In the genomic region with DNA sequence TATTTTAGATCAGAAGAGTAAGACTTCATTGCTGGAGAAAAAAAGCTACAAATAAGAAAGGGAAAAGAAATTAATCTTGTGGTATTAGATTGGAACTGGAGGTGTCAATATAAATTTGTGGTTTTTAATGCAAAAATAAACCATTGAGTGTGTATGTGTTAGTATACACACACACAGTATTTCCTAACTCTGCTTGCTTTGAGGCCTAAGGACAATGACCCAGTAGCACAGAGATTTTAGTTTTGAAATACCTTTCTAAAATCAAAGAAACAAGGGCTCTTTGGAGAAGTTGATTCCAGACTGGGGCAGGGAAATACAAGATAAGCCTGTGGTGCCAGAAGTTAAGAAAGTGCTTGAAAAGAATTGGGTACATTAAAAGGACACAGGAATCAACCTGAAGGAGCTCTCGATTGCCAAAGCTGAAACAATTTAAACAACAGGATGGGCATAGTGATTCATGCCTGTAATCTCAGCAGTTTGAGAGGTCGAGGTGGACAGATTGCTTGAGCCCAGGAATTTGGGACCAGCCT, we compare ENCODE assay signal across 27 cellular contexts.
"Had no signal": no experiment of that assay in that cellular context is flagged by ENCODE, and none has a peak within 500 bp of the region (broad histone marks: within the 10 kb centered on the region; RNA-seq: fewer than 3 reads in every experiment).

No MANE protein-coding gene starts in this region.

- H3K27ac ChIP-seq: heart right ventricle, hepatocyte, pancreas, prostate gland, sigmoid colon, spleen, suprapubic skin, thoracic aorta, tibial artery, uterus had no signal

- H3K4me1 Mint-ChIP-seq: naive thymus-derived CD8-positive, alpha-beta T cell; nephron; neural crest cell; stimulated activated effector memory CD8-positive, alpha-beta T cell treated with anti-CD3 and anti-CD28 coated beads, Interleukin-12 subunit alpha, Interleukin-12 subunit beta, amount 100 ng/mL, for 72 hours had no signal

- DNase-seq: heart right ventricle; islet precursor cell; mammary epithelial cell; mesenchymal stem cell; naive thymus-derived CD8-positive, alpha-beta T cell; nucleus accumbens; pancreas; posterior cingulate gyrus; retina; right cardiac atrium; sigmoid colon; small intestine; spleen; stimulated activated CD4-positive, alpha-beta T cell treated with anti-CD3 and anti-CD28 coated beads, Interleukin-2, amount 100 ng/mL, for 24 hours; stimulated activated CD4-positive, alpha-beta T cell treated with anti-CD3 and anti-CD28 coated beads, Interleukin-4, amount 100 ng/mL, for 1 hour; stimulated activated naive CD4-positive, alpha-beta T cell; tibial artery; trophoblast cell; uterus had no signal

- H3K36me3 Mint-ChIP-seq: naive thymus-derived CD8-positive, alpha-beta T cell; stimulated activated effector memory CD8-positive, alpha-beta T cell treated with anti-CD3 and anti-CD28 coated beads, Interleukin-12 subunit alpha, Interleukin-12 subunit beta, amount 100 ng/mL, for 72 hours had no signal

- H3K9me3 ChIP-seq: heart right ventricle, pancreas, prostate gland, sigmoid colon, spleen, suprapubic skin, thoracic aorta, tibial artery, uterus had no signal

- H3K36me3 ChIP-seq: heart right ventricle, pancreas, prostate gland, sigmoid colon, spleen, suprapubic skin, thoracic aorta, tibial artery, uterus had no signal

- H3K4me1 ChIP-seq: heart right ventricle, prostate gland, sigmoid colon, spleen, suprapubic skin, tibial artery, uterus had no signal

- H3K27me3 ChIP-seq: heart right ventricle, hepatocyte, pancreas, sigmoid colon, spleen, suprapubic skin, tibial artery, uterus had no signal

- H3K27ac Mint-ChIP-seq: naive thymus-derived CD8-positive, alpha-beta T cell; nephron; stimulated activated effector memory CD8-positive, alpha-beta T cell treated with anti-CD3 and anti-CD28 coated beads, Interleukin-12 subunit alpha, Interleukin-12 subunit beta, amount 100 ng/mL, for 72 hours; stimulated activated naive CD8-positive, alpha-beta T cell treated with anti-CD3 and anti-CD28 coated beads, Interleukin-15, Interleukin-2, amounts not matched to agents 100 ng/mL and 50 ng/mL, for 24 hours had no signal

- H3K4me3 ChIP-seq: heart right ventricle, hepatocyte, pancreas, prostate gland, sigmoid colon, spleen, suprapubic skin, thoracic aorta, tibial artery, uterus had no signal

- ATAC-seq: heart right ventricle; naive thymus-derived CD8-positive, alpha-beta T cell; right cardiac atrium; stimulated activated effector memory CD8-positive, alpha-beta T cell treated with anti-CD3 and anti-CD28 coated beads, Interleukin-12 subunit alpha, Interleukin-12 subunit beta, amount 100 ng/mL, for 72 hours had no signal

- H3K4me3 Mint-ChIP-seq: naive thymus-derived CD8-positive, alpha-beta T cell; nephron; neural crest cell; stimulated activated effector memory CD8-positive, alpha-beta T cell treated with anti-CD3 and anti-CD28 coated beads, Interleukin-12 subunit alpha, Interleukin-12 subunit beta, amount 100 ng/mL, for 72 hours; stimulated activated naive CD8-positive, alpha-beta T cell treated with anti-CD3 and anti-CD28 coated beads, Interleukin-15, Interleukin-2, amounts not matched to agents 100 ng/mL and 50 ng/mL, for 24 hours had no signal
